ENCODE assay signal across 2 cellular contexts in the genomic region with DNA sequence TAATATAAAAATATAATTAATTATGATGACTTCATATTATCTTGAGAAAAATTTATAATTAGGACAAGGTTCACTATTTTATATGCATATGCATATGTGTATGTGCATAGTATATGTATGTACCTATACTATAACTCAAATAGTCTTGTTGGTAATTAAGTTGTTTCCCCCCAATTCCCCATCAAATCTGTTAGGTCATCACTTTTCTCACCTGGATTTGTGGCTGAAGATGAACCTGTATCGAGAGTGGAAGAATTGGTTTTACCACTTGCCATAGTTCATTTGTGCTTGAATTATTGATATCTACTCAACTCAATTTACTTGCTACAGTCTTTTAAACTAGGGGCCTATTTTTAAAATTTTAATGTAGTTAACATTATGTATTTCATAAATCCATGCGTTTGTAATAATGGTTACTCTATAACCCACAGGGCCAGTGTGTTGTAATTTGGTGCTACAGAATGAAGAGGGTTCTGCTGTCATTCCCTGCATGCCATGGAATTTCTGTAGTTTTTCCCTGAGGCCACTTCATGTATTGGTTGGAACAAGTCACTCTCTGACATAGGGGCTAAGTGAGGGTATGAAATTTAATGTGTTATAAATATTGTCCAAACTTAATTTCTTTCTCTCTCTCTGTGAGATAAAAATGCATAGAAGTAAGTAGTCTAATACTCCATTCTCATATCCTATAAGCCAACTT.
A peak's percentile ranks its signal among the peaks of the same experiment; 100 is the strongest.
TF ChIP-seq lines count a peak whose summit lies in the region.

No MANE protein-coding gene starts in this region.

TF ChIP-seq in HepG2, 621 proteins besides CTCF, POLR2A, EP300 and RAD21:
- no peak for TF ChIP-seq AKAP8 (CRISPR knock-in tag; IDR thresholded peaks at IDR 0.05)
- no peak for TF ChIP-seq ATF6 (CRISPR knock-in tag; conservative IDR thresholded peaks at IDR 0.05)
- no peak for TF ChIP-seq HIVEP1 (CRISPR knock-in tag; IDR thresholded peaks at IDR 0.05)
- TF ChIP-seq ETS1 (CRISPR knock-in tag; IDR thresholded peaks at IDR 0.05), result no peak
- TF ChIP-seq CSRNP2 (CRISPR knock-in tag; conservative IDR thresholded peaks at IDR 0.05; ENCODE audit: low read depth), result no peak
- TF ChIP-seq ZNF597 (CRISPR knock-in tag; IDR thresholded peaks at IDR 0.05), result no peak
- TF ChIP-seq, protein P1, sequence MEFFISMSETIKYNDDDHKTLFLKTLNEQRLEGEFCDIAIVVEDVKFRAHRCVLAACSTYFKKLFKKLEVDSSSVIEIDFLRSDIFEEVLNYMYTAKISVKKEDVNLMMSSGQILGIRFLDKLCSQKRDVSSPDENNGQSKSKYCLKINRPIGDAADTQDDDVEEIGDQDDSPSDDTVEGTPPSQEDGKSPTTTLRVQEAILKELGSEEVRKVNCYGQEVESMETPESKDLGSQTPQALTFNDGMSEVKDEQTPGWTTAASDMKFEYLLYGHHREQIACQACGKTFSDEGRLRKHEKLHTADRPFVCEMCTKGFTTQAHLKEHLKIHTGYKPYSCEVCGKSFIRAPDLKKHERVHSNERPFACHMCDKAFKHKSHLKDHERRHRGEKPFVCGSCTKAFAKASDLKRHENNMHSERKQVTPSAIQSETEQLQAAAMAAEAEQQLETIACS (CRISPR knock-in tag; IDR thresholded peaks at IDR 0.05), result no peak
- peak; percentile 58 for TF ChIP-seq MAFF (IDR thresholded peaks at IDR 0.05; ENCODE audit: low read depth, low read length)
- TF ChIP-seq MAFK (conservative IDR thresholded peaks at IDR 0.05 in 1 of 2, IDR thresholded peaks at IDR 0.05 in 1 of 2; ENCODE audit: low read length in 2 of 2), result peak; percentile 75 to 79
- TF ChIP-seq ZNF251 (CRISPR knock-in tag; IDR thresholded peaks at IDR 0.05), result no peak

TF ChIP-seq in IMR-90, 13 proteins besides CTCF, POLR2A, EP300 and RAD21:
- TF ChIP-seq CHD1 (IDR thresholded peaks at IDR 0.05; ENCODE audit: low read depth, low read length) (no peak), MAFK (IDR thresholded peaks at IDR 0.05; ENCODE audit: low read depth, low read length) (peak; percentile 42)
